Comparison of ENCODE assay signal across 31 cellular contexts in genomic region chr1:40732756-40733301, GRCh38. TPM values are rescaled to one million over a fixed set of nuclear protein-coding genes. Genes with fewer than 3 reads are reported as not detected.
DNase-seq lines count a peak whose midpoint lies in the region; ATAC-seq and TF ChIP-seq lines count a peak whose summit lies in the region.
"Had no signal": no experiment of that assay in that cellular context is flagged by ENCODE, and none has a peak within 500 bp of the region (broad histone marks: within the 10 kb centered on the region; RNA-seq: fewer than 3 reads in every experiment).

No MANE protein-coding gene starts in this region.

- H3K4me1 Mint-ChIP-seq in WTC11, result peaks cover 39% of the 10 kb centered on the region
- peaks cover 57% of the 10 kb centered on the region for H3K4me1 Mint-ChIP-seq in stimulated activated memory B cell treated with anti-CD40 and anti-IgM and Interleukin-4, amounts not matched to agents 10 μg/mL and 1 μg/mL and 100 μg/mL, for 72 hours

- peak overlapping the region; percentile 19 for H3K27ac ChIP-seq in cardiac muscle cell
- H3K27ac ChIP-seq: body of pancreas, colonic mucosa, SK-N-MC had no signal

- H3K4me3 Mint-ChIP-seq in WTC11, result peak overlapping the region; percentile 29; the same call in 1 of the 2 replicates
- no peak overlapping the region for H3K4me3 Mint-ChIP-seq in stimulated activated memory B cell treated with anti-CD40 and anti-IgM and Interleukin-4, amounts not matched to agents 10 μg/mL and 1 μg/mL and 100 μg/mL, for 72 hours
- H3K4me3 Mint-ChIP-seq: activated naive CD8-positive, alpha-beta T cell treated with anti-CD3 and anti-CD28 coated beads, Interleukin-2, amount 10 ng/mL, durations not matched to agents 7 days and 5 days; endodermal cell; T-helper 1 cell treated with Interleukin-12 subunit alpha and Interleukin-12 subunit beta and Interleukin-4 antibody, amounts not matched to agents 30 μg/mL and 1 μg/mL, for 36 hours had no signal

- POLR2A ChIA-PET in WTC11 (lab: Charles Lee), result interaction anchor here (0.6 to 0.7 kb wide), 2 partner anchors 10 to 42 kb away, joined by 3 read pairs; partner anchors contain the start of gene NFYC

- H3K9me3 Mint-ChIP-seq in WTC11, result no peaks in the 10 kb centered on the region
- no peaks in the 10 kb centered on the region for H3K9me3 Mint-ChIP-seq in stimulated activated memory B cell treated with anti-CD40 and anti-IgM and Interleukin-4, amounts not matched to agents 10 μg/mL and 1 μg/mL and 100 μg/mL, for 72 hours
- H3K9me3 Mint-ChIP-seq: activated naive CD8-positive, alpha-beta T cell treated with anti-CD3 and anti-CD28 coated beads, Interleukin-2, amount 10 ng/mL, durations not matched to agents 7 days and 5 days; activated T-helper 2 cell treated with anti-CD3 and anti-CD28 coated beads, Interferon-gamma antibody, Interleukin-2, Interleukin-4, amounts not matched to agents 10 μg/mL and 5 μg/mL and 100 μg/mL, durations not matched to agents 14 hours and 24 hours and 36 hours; endodermal cell; naive B cell; T-helper 1 cell treated with Interleukin-12 subunit alpha and Interleukin-12 subunit beta and Interleukin-4 antibody, amounts not matched to agents 30 μg/mL and 1 μg/mL, for 36 hours had no signal

- H3K9me3 ChIP-seq in cardiac muscle cell (ENCODE audit: low read depth), result no peaks in the 10 kb centered on the region
- H3K9me3 ChIP-seq: BE2C, body of pancreas, colonic mucosa had no signal

- no peak overlapping the region for H3K4me3 ChIP-seq in cardiac muscle cell
- no peak overlapping the region for H3K4me3 ChIP-seq in fibroblast of pulmonary artery (replicated peaks; ENCODE audit: low read depth, low read length)
- H3K4me3 ChIP-seq: body of pancreas, colonic mucosa, GM12878, SK-N-MC had no signal

- peaks cover 11% of the 10 kb centered on the region for H3K36me3 Mint-ChIP-seq in WTC11
- H3K36me3 Mint-ChIP-seq in stimulated activated memory B cell treated with anti-CD40 and anti-IgM and Interleukin-4, amounts not matched to agents 10 μg/mL and 1 μg/mL and 100 μg/mL, for 72 hours, result peaks cover 15% of the 10 kb centered on the region

- CTCF ChIA-PET in WTC11 (lab: Charles Lee), result interaction anchor here (0.6 to 1.9 kb wide), 4 partner anchors 41 to 92 kb away, joined by 3 to 5 read pairs (median 4); partner anchors contain the start of gene NFYC

- no peaks in the 10 kb centered on the region for H3K36me3 ChIP-seq in cardiac muscle cell
- H3K36me3 ChIP-seq: BE2C, colonic mucosa had no signal

- intact Hi-C loops in Right ventricle myocardium inferior (cut with DNase I), result no loop called here

- H3K4me1 ChIP-seq in cardiac muscle cell (ENCODE audit: low read depth), result peaks cover 7% of the 10 kb centered on the region
- H3K4me1 ChIP-seq: BE2C, colonic mucosa had no signal

- TF ChIP-seq CTCF in cardiac muscle cell (IDR thresholded peaks at IDR 0.05; ENCODE audit: low read depth, low read length) (no peak), WTC11 (IDR thresholded peaks at IDR 0.05) (no peak), fibroblast of pulmonary artery (IDR thresholded peaks at IDR 0.05; ENCODE audit: low read length, missing control alignments) (no peak)

- no peak for ATAC-seq in Right ventricle myocardium inferior
- ATAC-seq in WTC11, result no peak
- no peak for ATAC-seq in stimulated activated memory B cell treated with anti-CD40 and anti-IgM and Interleukin-4, amounts not matched to agents 10 μg/mL and 1 μg/mL and 100 μg/mL, for 72 hours
- no peak for ATAC-seq in HG02623 (IDR thresholded peaks at IDR 0.05; ENCODE audit: unreplicated experiment)
- ATAC-seq: body of pancreas, GM12878, left colon had no signal

- no peaks in the 10 kb centered on the region for H3K27me3 Mint-ChIP-seq in WTC11 (ENCODE audit: low read depth)
- no peaks in the 10 kb centered on the region for H3K27me3 Mint-ChIP-seq in stimulated activated memory B cell treated with anti-CD40 and anti-IgM and Interleukin-4, amounts not matched to agents 10 μg/mL and 1 μg/mL and 100 μg/mL, for 72 hours
- H3K27me3 Mint-ChIP-seq: activated naive CD8-positive, alpha-beta T cell treated with anti-CD3 and anti-CD28 coated beads, Interleukin-2, amount 10 ng/mL, durations not matched to agents 7 days and 5 days; naive B cell had no signal

- no peaks in the 10 kb centered on the region for H3K27me3 ChIP-seq in cardiac muscle cell
- H3K27me3 ChIP-seq: BE2C, body of pancreas, colonic mucosa had no signal

- DNase-seq in cardiac muscle cell (ENCODE audit: low read depth in 1 of 2, low spot score in 1 of 2) (peak in 1 of 2 donors; percentile 48), Right ventricle myocardium inferior (ENCODE audit: missing footprints) (no peak), WTC11 (ENCODE audit: low spot score) (no peak), fibroblast of pulmonary artery (ENCODE audit: low read depth) (peak; percentile 55), kidney glomerular epithelial cell (lab: John Stamatoyannopoulos, UW) (no peak), D341Med (ENCODE audit: low spot score) (no peak)
- DNase-seq: activated CD4-positive, alpha-beta T cell treated with anti-CD3 and anti-CD28 coated beads, Interleukin-2, amount 50 U/mL, for 1 hour; activated CD8-positive, alpha-beta memory T cell treated with anti-CD3 and anti-CD28 coated beads, Interleukin-2, amount 50 U/mL, for 4 hours; activated naive CD8-positive, alpha-beta T cell treated with anti-CD3 and anti-CD28 coated beads, Interleukin-2, amount 10 ng/mL, durations not matched to agents 7 days and 5 days; BE2C; body of pancreas; colonic mucosa; DMS79 treated with DMSO at 0.1 percent for 48 hours; endodermal cell; head of caudate nucleus; left colon; mesendoderm; naive B cell; NCI-H1092; NCI-H187 treated with DMSO at 0.1 percent for 48 hours; NCI-H69; nucleus accumbens; small intestine; stimulated activated CD4-positive, alpha-beta T cell treated with anti-CD3 and anti-CD28 coated beads, Interleukin-1b, Interleukin-23, amount 100 ng/mL, for 48 hours had no signal

- peak overlapping the region; percentile 26 for H3K27ac Mint-ChIP-seq in WTC11
- peak overlapping the region; percentile 5 for H3K27ac Mint-ChIP-seq in stimulated activated memory B cell treated with anti-CD40 and anti-IgM and Interleukin-4, amounts not matched to agents 10 μg/mL and 1 μg/mL and 100 μg/mL, for 72 hours
- H3K27ac Mint-ChIP-seq: activated naive CD8-positive, alpha-beta T cell treated with anti-CD3 and anti-CD28 coated beads, Interleukin-2, amount 10 ng/mL, durations not matched to agents 7 days and 5 days; activated T-helper 2 cell treated with anti-CD3 and anti-CD28 coated beads, Interferon-gamma antibody, Interleukin-2, Interleukin-4, amounts not matched to agents 10 μg/mL and 5 μg/mL and 100 μg/mL, durations not matched to agents 14 hours and 24 hours and 36 hours; endodermal cell; T-helper 1 cell treated with Interleukin-12 subunit alpha and Interleukin-12 subunit beta and Interleukin-4 antibody, amounts not matched to agents 30 μg/mL and 1 μg/mL, for 36 hours had no signal

TF ChIP-seq in WTC11, 78 proteins besides CTCF, POLR2A, EP300 and RAD21 (continues in another document):
- TF ChIP-seq MAX (CRISPR knock-in tag; IDR thresholded peaks at IDR 0.05) (no peak), JUN (CRISPR knock-in tag; IDR thresholded peaks at IDR 0.05) (no peak), PRRX2 (CRISPR knock-in tag; IDR thresholded peaks at IDR 0.05) (no peak), CBFB (CRISPR knock-in tag; IDR thresholded peaks at IDR 0.05; ENCODE audit: low read depth) (no peak)
- TF ChIP-seq, protein P1, sequence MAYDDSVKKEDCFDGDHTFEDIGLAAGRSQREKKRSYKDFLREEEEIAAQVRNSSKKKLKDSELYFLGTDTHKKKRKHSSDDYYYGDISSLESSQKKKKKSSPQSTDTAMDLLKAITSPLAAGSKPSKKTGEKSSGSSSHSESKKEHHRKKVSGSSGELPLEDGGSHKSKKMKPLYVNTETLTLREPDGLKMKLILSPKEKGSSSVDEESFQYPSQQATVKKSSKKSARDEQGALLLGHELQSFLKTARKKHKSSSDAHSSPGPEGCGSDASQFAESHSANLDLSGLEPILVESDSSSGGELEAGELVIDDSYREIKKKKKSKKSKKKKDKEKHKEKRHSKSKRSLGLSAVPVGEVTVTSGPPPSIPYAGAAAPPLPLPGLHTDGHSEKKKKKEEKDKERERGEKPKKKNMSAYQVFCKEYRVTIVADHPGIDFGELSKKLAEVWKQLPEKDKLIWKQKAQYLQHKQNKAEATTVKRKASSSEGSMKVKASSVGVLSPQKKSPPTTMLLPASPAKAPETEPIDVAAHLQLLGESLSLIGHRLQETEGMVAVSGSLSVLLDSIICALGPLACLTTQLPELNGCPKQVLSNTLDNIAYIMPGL (CRISPR knock-in tag; IDR thresholded peaks at IDR 0.05), result no peak
- TF ChIP-seq, protein P2, sequence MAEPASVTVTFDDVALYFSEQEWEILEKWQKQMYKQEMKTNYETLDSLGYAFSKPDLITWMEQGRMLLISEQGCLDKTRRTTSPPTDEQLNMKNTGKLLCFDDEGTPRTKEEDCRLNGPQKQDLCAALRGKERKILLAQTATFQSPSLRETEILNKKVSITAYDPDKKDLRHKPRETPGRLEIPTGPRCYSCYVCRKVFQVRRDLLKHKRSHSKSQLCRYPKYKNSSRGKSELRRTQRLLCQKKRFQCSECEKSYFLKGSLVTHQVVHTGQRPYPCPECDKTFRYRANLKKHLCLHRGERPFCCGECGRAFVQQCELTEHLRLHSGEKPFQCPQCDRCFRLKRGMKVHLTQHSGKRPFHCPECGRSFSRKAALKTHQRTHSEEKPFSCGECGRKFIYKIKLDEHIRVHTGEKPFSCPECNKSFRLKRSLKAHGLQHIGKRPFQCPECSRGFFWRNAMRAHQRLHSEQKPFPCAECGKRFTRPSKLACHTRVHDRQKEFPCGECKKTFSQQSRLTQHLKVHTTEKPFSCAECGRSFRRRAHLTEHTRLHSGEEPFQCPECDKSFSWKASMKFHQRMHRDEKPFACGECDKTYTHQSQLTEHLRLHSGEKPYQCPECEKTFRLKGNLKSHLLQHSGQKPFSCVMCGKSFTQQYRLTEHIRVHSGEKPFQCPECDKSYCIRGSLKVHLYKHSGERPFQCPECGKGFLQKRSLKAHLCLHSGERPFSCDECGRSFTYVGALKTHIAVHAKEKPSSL (CRISPR knock-in tag; conservative IDR thresholded peaks at IDR 0.05), result no peak

RNA-seq across cellular contexts. Expression of gene NFYC, which starts 41.3 kb away (rescaled TPM):
- total RNA-seq in cardiac muscle cell (124 and 130 TPM in 2 replicates), Right ventricle myocardium inferior (62.3 TPM), WTC11 (2021) (46.5 to 47.5 TPM (median 47.4 TPM) in 3 replicates)
- 143 and 149 TPM in 2 replicates for polyA plus RNA-seq in cardiac muscle cell

RNA-seq across cellular contexts. Expression of gene KCNQ4, which starts 50.8 kb away (rescaled TPM):
- total RNA-seq in cardiac muscle cell (1.3 and 3.7 TPM in 2 replicates), Right ventricle myocardium inferior (2.8 TPM), WTC11 (2021) (3.3 to 4.0 TPM (median 3.6 TPM) in 3 replicates)
- 0.13 and 1.0 TPM in 2 replicates for polyA plus RNA-seq in cardiac muscle cell
- total RNA-seq: RPMI7951 had no signal
